8 cellular contexts compared by ENCODE assay signal in the genomic region with DNA sequence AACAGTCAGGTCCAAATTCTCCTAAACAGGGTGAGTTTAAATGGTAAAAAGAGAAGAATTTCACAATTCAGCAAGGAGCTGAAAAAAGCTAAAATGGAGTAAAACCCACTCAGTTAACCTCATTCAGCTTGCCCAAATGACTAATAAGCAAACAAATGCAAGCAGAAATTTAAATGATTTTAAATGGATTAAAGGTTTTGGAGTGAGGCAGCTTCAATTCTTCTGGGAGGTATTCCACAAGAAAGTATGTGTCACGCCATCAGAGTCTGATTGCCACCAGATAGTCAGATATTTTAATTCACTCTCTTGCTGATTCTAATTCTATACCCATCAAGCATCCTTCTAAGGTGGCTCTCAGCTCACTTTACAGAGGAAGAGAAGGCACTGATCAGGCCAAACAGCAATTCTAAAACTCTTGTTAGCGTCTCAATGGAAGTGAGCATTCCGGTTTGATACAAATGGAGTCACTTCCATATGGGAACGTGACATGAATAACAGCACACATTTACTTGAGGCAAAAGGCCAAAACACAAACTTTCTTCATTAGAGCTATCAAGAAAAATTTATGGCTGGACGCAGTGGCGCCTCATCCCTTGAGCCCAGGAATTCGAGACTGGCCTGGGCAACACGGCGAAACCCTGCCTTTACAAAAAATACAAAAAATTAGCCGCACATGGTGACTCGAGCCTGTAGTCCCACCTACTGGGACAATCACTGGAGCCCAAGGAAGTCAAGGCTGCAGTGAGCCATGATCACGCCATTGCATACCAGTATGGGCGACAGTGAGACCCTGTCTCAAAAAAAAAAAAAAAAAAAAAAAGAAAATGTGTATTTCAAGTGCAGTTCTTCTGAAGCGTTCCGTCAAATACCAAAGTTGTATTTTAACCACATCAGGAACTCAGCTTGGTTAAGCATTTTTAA. TPM values are rescaled to one million over a fixed set of nuclear protein-coding genes. Genes with fewer than 3 reads are reported as not detected.
DNase-seq lines count a peak whose midpoint lies in the region; ATAC-seq, FAIRE-seq and TF ChIP-seq lines count a peak whose summit lies in the region.

No MANE protein-coding gene starts in this region.

- intact Hi-C loops in CD14-positive monocyte (cut with micrococcal nuclease) = loop anchor here (5.0 to 10.0 kb wide), 2 partner anchors 107 to 930 kb away; a partner anchor contains a TSS

- peak overlapping the region; percentile 92 for H3K4me2 ChIP-seq in Loucy (ENCODE audit: low read depth, low read length, poor library complexity, severe bottlenecking)

- no peak for TF ChIP-seq POLR2A in GM12892 (IDR thresholded peaks at IDR 0.05; ENCODE audit: low read depth, low read length)

- H3K9me3 ChIP-seq in Loucy (ENCODE audit: insufficient read depth, low read depth, low read length) = no peaks in the 10 kb centered on the region

- no peak for FAIRE-seq in GM12892 (lab: Jason Lieb, UNC)

- H4K20me1 ChIP-seq in Loucy (ENCODE audit: insufficient read depth, low read length, poor library complexity, severe bottlenecking) = peaks cover 27% of the 10 kb centered on the region

- DNase-seq in CD14-positive monocyte (ENCODE audit: low spot score) (no peak), dermis blood vessel endothelial cell (peak; percentile 20), nephron progenitor cell (peak; percentile 38), SW480 (ENCODE audit: low spot score) (no peak), foreskin melanocyte (no peak), GM12892 (ENCODE audit: insufficient read length) (no peak)

- peak overlapping the region; percentile 98 for H3K4me3 Mint-ChIP-seq in CD14-positive monocyte
- peak overlapping the region; percentile 99 for H3K4me3 Mint-ChIP-seq in nephron progenitor cell

- peak overlapping the region; percentile 89 for H3K9ac ChIP-seq in Loucy (ENCODE audit: low read depth, low read length, poor library complexity, severe bottlenecking)

- ATAC-seq in esophagus mucosa = no peak

- H3K4me3 ChIP-seq in Loucy (ENCODE audit: low read length, poor library complexity, severe bottlenecking) = peak overlapping the region; percentile 99

- TF ChIP-seq CTCF in CD14-positive monocyte (IDR thresholded peaks at IDR 0.05) (no peak), Loucy (conservative IDR thresholded peaks at IDR 0.05; ENCODE audit: low read length) (no peak), nephron progenitor cell (IDR thresholded peaks at IDR 0.05) (no peak)

- H3F3A ChIP-seq in Loucy (ENCODE audit: low read depth) = no peaks in the 10 kb centered on the region

- H3K27me3 ChIP-seq in Loucy (ENCODE audit: insufficient read depth, low read length, poor library complexity, severe bottlenecking) = no peaks in the 10 kb centered on the region

- H3K27ac Mint-ChIP-seq in CD14-positive monocyte (peak overlapping the region in 5 of 7 donors; percentile 58 to 98 (median 68)), nephron progenitor cell (peak overlapping the region; percentile 89)

- peaks cover 33% of the 10 kb centered on the region for H3K4me1 ChIP-seq in Loucy (ENCODE audit: insufficient read depth, low read length, poor library complexity, severe bottlenecking)

- H2AFZ ChIP-seq in Loucy (ENCODE audit: low read length) = no peak overlapping the region

- peaks cover 0 to 1% (median 0%) of the 10 kb centered on the region in 7 donors for H3K9me3 Mint-ChIP-seq in CD14-positive monocyte
- peaks cover 8% of the 10 kb centered on the region for H3K9me3 Mint-ChIP-seq in nephron progenitor cell

- H3K36me3 Mint-ChIP-seq in CD14-positive monocyte = peaks cover 25 to 33% of the 10 kb centered on the region in 2 donors
- H3K36me3 Mint-ChIP-seq in nephron progenitor cell (ENCODE audit: low read depth) = peaks cover 33% of the 10 kb centered on the region

- peaks cover 27% of the 10 kb centered on the region for H3K4me1 Mint-ChIP-seq in CD14-positive monocyte
- H3K4me1 Mint-ChIP-seq in nephron progenitor cell = peaks cover 46% of the 10 kb centered on the region

- H3K79me2 ChIP-seq in Loucy (ENCODE audit: insufficient read depth, low read length) = peaks cover 43% of the 10 kb centered on the region

- H3K27me3 Mint-ChIP-seq in CD14-positive monocyte (ENCODE audit: low read depth in 3 of 3) = peaks cover 0 to 4% (median 3%) of the 10 kb centered on the region in 3 donors
- H3K27me3 Mint-ChIP-seq in nephron progenitor cell (ENCODE audit: low read depth, poor library complexity) = no peaks in the 10 kb centered on the region

- H3K9me2 ChIP-seq in Loucy (replicated peaks; ENCODE audit: low read depth, low read length) = no peaks in the 10 kb centered on the region

- peaks cover 6% of the 10 kb centered on the region; the same call in 1 of the 2 replicates for H3K36me3 ChIP-seq in Loucy (ENCODE audit: insufficient read depth, low read length)

RNA-seq across cellular contexts. Expression of a gene that starts 2.0 kb away (rescaled TPM):
- polyA plus RNA-seq in CD14-positive monocyte = 1 to 10 TPM; 3.0 to 4.9 TPM
- total RNA-seq in dermis blood vessel endothelial cell = 18.2 and 26.7 TPM in 2 replicates
- polyA plus RNA-seq in GM12892 (2012; ENCODE audit: missing spikeins) = 13.8 TPM
- total RNA-seq in esophagus mucosa = 10.4 TPM

RNA-seq across cellular contexts. Expression of a gene that starts 34.7 kb away (rescaled TPM):
- under 1 TPM in 1 of 2 donors, not detected in 1; 0.11 TPM for polyA plus RNA-seq in CD14-positive monocyte
- total RNA-seq in dermis blood vessel endothelial cell = 0.09 and 0.17 TPM in 2 replicates
- polyA plus RNA-seq in GM12892 (2012; ENCODE audit: missing spikeins) = not detected
- 0.32 TPM for total RNA-seq in esophagus mucosa

Comparison
In these comparisons a context has a peak if more than half of its experiments do, and no peak if none do; other contexts are left out.
1. DNase-seq: peak in dermis blood vessel endothelial cell (single experiment) and nephron progenitor cell (single experiment); none in CD14-positive monocyte (single experiment), SW480 (single experiment), foreskin melanocyte (single experiment) and GM12892 (single experiment).